24 cellular contexts compared by ENCODE assay signal in the genomic region with DNA sequence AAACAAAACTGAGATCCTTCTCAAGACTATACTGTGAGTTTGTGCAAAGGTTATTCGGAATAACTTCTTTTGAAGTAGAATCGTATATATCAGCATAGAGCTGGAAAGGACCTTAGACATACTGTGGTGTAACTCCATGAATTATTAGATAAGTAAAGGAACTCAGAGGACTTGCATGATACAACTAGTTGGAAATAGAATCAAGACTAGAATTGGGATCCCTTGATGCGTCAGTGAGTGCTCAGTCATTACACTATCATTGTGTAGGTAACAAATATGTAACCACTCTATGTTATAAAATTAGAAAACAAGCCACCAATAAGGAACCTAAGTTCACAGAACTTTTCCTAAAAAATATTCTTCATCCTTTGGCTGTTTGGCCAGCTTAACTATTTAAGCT.
"Had no signal": no experiment of that assay in that cellular context is flagged by ENCODE, and none has a peak within 500 bp of the region (broad histone marks: within the 10 kb centered on the region; RNA-seq: fewer than 3 reads in every experiment).

No MANE protein-coding gene starts in this region.

- DNase-seq: activated B cell treated with CpG ODN at 0.5 μM for 24 hours; activated CD4-positive, alpha-beta T cell treated with anti-CD3 and anti-CD28 coated beads for 1 hour; activated CD4-positive, alpha-beta T cell treated with anti-CD3 and anti-CD28 coated beads, Interleukin-2, amount 10 ng/mL, durations not matched to agents 7 days and 5 days; activated CD8-positive, alpha-beta memory T cell treated with anti-CD3 and anti-CD28 coated beads, Interleukin-2, amount 50 U/mL, for 4 hours; activated effector memory CD4-positive, alpha-beta T cell treated with Interleukin-2 at 50 U/mL for 16 hours; activated naive CD4-positive, alpha-beta T cell; brain microvascular endothelial cell; cerebellar nuclear complex; Kasumi-1; NCI-H1105 treated with DMSO at 0.1 percent for 48 hours; NCI-H1436 treated with DMSO at 0.1 percent for 48 hours; NCI-H187; NCI-H2081; NCI-H510A treated with DMSO at 0.1 percent for 48 hours; NCI-H69; Peyer's patch; SHP77 treated with DMSO at 0.1 percent for 48 hours; T-helper 17 cell; T-helper 9 cell had no signal

- H3K27ac ChIP-seq: brain microvascular endothelial cell, cardiac muscle cell, Peyer's patch, RWPE1 had no signal

- H3K27me3 Mint-ChIP-seq: activated B cell treated with CpG ODN at 0.5 μM for 24 hours; activated CD4-positive, alpha-beta T cell treated with anti-CD3 and anti-CD28 coated beads, Interleukin-2, amount 10 ng/mL, durations not matched to agents 7 days and 5 days; activated naive CD4-positive, alpha-beta T cell treated with anti-CD3 and anti-CD28 coated beads, Interleukin-2, amount 50 U/mL, for 24 hours; T-helper 17 cell had no signal

- H3K4me3 ChIP-seq: cardiac muscle cell, K562, Peyer's patch had no signal

- H3K9me3 ChIP-seq: Peyer's patch had no signal

- H3K4me3 Mint-ChIP-seq: activated B cell treated with CpG ODN at 0.5 μM for 24 hours; activated CD4-positive, alpha-beta T cell treated with anti-CD3 and anti-CD28 coated beads, Interleukin-2, amount 10 ng/mL, durations not matched to agents 7 days and 5 days; activated naive CD4-positive, alpha-beta T cell treated with anti-CD3 and anti-CD28 coated beads, Interleukin-2, amount 50 U/mL, for 24 hours; activated T-helper 1 cell treated with anti-CD3 and anti-CD28 coated beads, Interleukin-12 subunit alpha, Interleukin-12 subunit beta, Interleukin-2, Interleukin-4 antibody, amounts not matched to agents 30 ng/mL and 10 ng/mL and 1 ng/mL, durations not matched to agents 14 hours and 24 hours and 36 hours; T-helper 17 cell had no signal

- H3K9me3 Mint-ChIP-seq: activated naive CD4-positive, alpha-beta T cell treated with anti-CD3 and anti-CD28 coated beads, Interleukin-2, amount 50 U/mL, for 24 hours had no signal

- ATAC-seq: K562, T-helper 17 cell had no signal

- H3K27me3 ChIP-seq: brain microvascular endothelial cell, cardiac muscle cell, Peyer's patch had no signal

- H3K36me3 ChIP-seq: brain microvascular endothelial cell, cardiac muscle cell, Peyer's patch had no signal

- H3K27ac Mint-ChIP-seq: activated B cell treated with CpG ODN at 0.5 μM for 24 hours; activated CD4-positive, alpha-beta T cell treated with anti-CD3 and anti-CD28 coated beads, Interleukin-2, amount 10 ng/mL, durations not matched to agents 7 days and 5 days; activated T-helper 1 cell treated with anti-CD3 and anti-CD28 coated beads, Interleukin-12 subunit alpha, Interleukin-12 subunit beta, Interleukin-2, Interleukin-4 antibody, amounts not matched to agents 30 ng/mL and 10 ng/mL and 1 ng/mL, durations not matched to agents 14 hours and 24 hours and 36 hours; T-helper 17 cell had no signal
